Comparison of ENCODE assay signal across 15 cellular contexts in genomic region chr10:32970910-32971309, GRCh38. TPM values are rescaled to one million over a fixed set of nuclear protein-coding genes. Genes with fewer than 3 reads are reported as not detected.
DNase-seq lines count a peak whose midpoint lies in the region; ATAC-seq lines count a peak whose summit lies in the region.
"Had no signal": no experiment of that assay in that cellular context is flagged by ENCODE, and none has a peak within 500 bp of the region (broad histone marks: within the 10 kb centered on the region; RNA-seq: fewer than 3 reads in every experiment).

No MANE protein-coding gene starts in this region.

- H3K27ac Mint-ChIP-seq in activated CD8-positive, alpha-beta memory T cell treated with anti-CD3 and anti-CD28 coated beads, Interleukin-2, amount 10 ng/mL, durations not matched to agents 7 days and 5 days = no peak overlapping the region

- no peak for DNase-seq in activated T-cell treated with anti-CD3 and anti-CD28 coated beads, Interleukin-2, amount 50 U/mL, for 4 hours
- no peak for DNase-seq in activated T-cell treated with anti-CD3 and anti-CD28 coated beads for 4 hours
- DNase-seq in activated CD8-positive, alpha-beta memory T cell treated with anti-CD3 and anti-CD28 coated beads, Interleukin-2, amount 10 ng/mL, durations not matched to agents 7 days and 5 days = no peak
- DNase-seq in stimulated activated naive CD8-positive, alpha-beta T cell treated with anti-CD3 and anti-CD28 coated beads, Interleukin-15, Interleukin-2, amounts not matched to agents 100 U/mL and 50 U/mL, for 24 hours = no peak
- no peak for DNase-seq in DMS153 treated with DMSO at 0.1 percent for 48 hours (lab: John Stamatoyannopoulos, UW; ENCODE audit: unreplicated experiment)
- no peak for DNase-seq in stimulated activated naive CD4-positive, alpha-beta T cell (lab: John Stamatoyannopoulos, UW)
- DNase-seq: activated gamma-delta T cell, cerebellar nuclear complex, immature natural killer cell, MG63, NCI-H510A treated with DMSO at 0.1 percent for 48 hours, nephron progenitor cell had no signal

- no peaks in the 10 kb centered on the region for H3K9me3 ChIP-seq in KOPT-K1 (ENCODE audit: insufficient read depth, low read length, poor library complexity, severe bottlenecking)
- H3K9me3 ChIP-seq: MG63 had no signal

- no peaks in the 10 kb centered on the region for H3K36me3 ChIP-seq in KOPT-K1 (ENCODE audit: insufficient read depth, low read length)
- H3K36me3 ChIP-seq: MG63 had no signal

- CTCF ChIA-PET in activated CD8-positive, alpha-beta memory T cell treated with anti-CD3 and anti-CD28 coated beads, Interleukin-2, amount 10 ng/mL, durations not matched to agents 7 days and 5 days (lab: Charles Lee) = interaction anchor here (1.7 kb wide), 1 partner anchor 9 kb away, joined by 4 read pairs; no protein-coding TSS in a partner anchor

- peak overlapping the region; percentile 90 for H3K27ac ChIP-seq in KOPT-K1 (ENCODE audit: low read depth, low read length, poor library complexity, severe bottlenecking)
- H3K27ac ChIP-seq: skin epidermis had no signal

- peak; percentile 40 to 43 for ATAC-seq in activated T-cell treated with anti-CD3 and anti-CD28 coated beads, Interleukin-2, amount 50 U/mL, for 4 hours
- ATAC-seq in HG02623 (IDR thresholded peaks at IDR 0.05; ENCODE audit: unreplicated experiment) = peak; percentile 66
- ATAC-seq in activated CD8-positive, alpha-beta memory T cell treated with anti-CD3 and anti-CD28 coated beads, Interleukin-2, amount 10 ng/mL, durations not matched to agents 7 days and 5 days = no peak
- ATAC-seq in stimulated activated naive CD8-positive, alpha-beta T cell treated with anti-CD3 and anti-CD28 coated beads, Interleukin-15, Interleukin-2, amounts not matched to agents 100 U/mL and 50 U/mL, for 24 hours = no peak

- H3K9me3 Mint-ChIP-seq in activated T-cell treated with anti-CD3 and anti-CD28 coated beads, Interleukin-2, amount 50 U/mL, for 4 hours = no peaks in the 10 kb centered on the region
- peaks cover 3% of the 10 kb centered on the region for H3K9me3 Mint-ChIP-seq in activated CD8-positive, alpha-beta memory T cell treated with anti-CD3 and anti-CD28 coated beads, Interleukin-2, amount 10 ng/mL, durations not matched to agents 7 days and 5 days (ENCODE audit: low read depth)
- H3K9me3 Mint-ChIP-seq: immature natural killer cell had no signal

- peaks cover 15% of the 10 kb centered on the region for H3K4me1 Mint-ChIP-seq in activated T-cell treated with anti-CD3 and anti-CD28 coated beads, Interleukin-2, amount 50 U/mL, for 4 hours (ENCODE audit: low read depth)
- H3K4me1 Mint-ChIP-seq in activated CD8-positive, alpha-beta memory T cell treated with anti-CD3 and anti-CD28 coated beads, Interleukin-2, amount 10 ng/mL, durations not matched to agents 7 days and 5 days = peaks cover 25% of the 10 kb centered on the region

- H3K27me3 Mint-ChIP-seq in activated T-cell treated with anti-CD3 and anti-CD28 coated beads, Interleukin-2, amount 50 U/mL, for 4 hours (ENCODE audit: low read depth) = no peaks in the 10 kb centered on the region
- H3K27me3 Mint-ChIP-seq in activated CD8-positive, alpha-beta memory T cell treated with anti-CD3 and anti-CD28 coated beads, Interleukin-2, amount 10 ng/mL, durations not matched to agents 7 days and 5 days = no peaks in the 10 kb centered on the region

- no peaks in the 10 kb centered on the region for H3K36me3 Mint-ChIP-seq in activated T-cell treated with anti-CD3 and anti-CD28 coated beads, Interleukin-2, amount 50 U/mL, for 4 hours (ENCODE audit: insufficient read depth)
- H3K36me3 Mint-ChIP-seq in activated CD8-positive, alpha-beta memory T cell treated with anti-CD3 and anti-CD28 coated beads, Interleukin-2, amount 10 ng/mL, durations not matched to agents 7 days and 5 days = no peaks in the 10 kb centered on the region

- H3K4me3 Mint-ChIP-seq in activated T-cell treated with anti-CD3 and anti-CD28 coated beads, Interleukin-2, amount 50 U/mL, for 4 hours = no peak overlapping the region
- H3K4me3 Mint-ChIP-seq in activated CD8-positive, alpha-beta memory T cell treated with anti-CD3 and anti-CD28 coated beads, Interleukin-2, amount 10 ng/mL, durations not matched to agents 7 days and 5 days = no peak overlapping the region
- H3K4me3 Mint-ChIP-seq: immature natural killer cell had no signal

RNA-seq across cellular contexts. Expression of gene ITGB1, which starts 12.9 kb away (rescaled TPM):
- total RNA-seq in activated T-cell treated with anti-CD3 and anti-CD28 coated beads, Interleukin-2, amount 50 U/mL, for 4 hours = 10 to 100 TPM; 53.7 to 90.6 (median 58.6) TPM
- 10 to 100 TPM; 54.2 to 59.9 TPM for total RNA-seq in activated CD8-positive, alpha-beta memory T cell treated with anti-CD3 and anti-CD28 coated beads, Interleukin-2, amount 10 ng/mL, durations not matched to agents 7 days and 5 days

Comparison
In these comparisons a context has a peak if more than half of its experiments do, and no peak if none do; other contexts are left out.
1. ATAC-seq: peak in activated T-cell treated with anti-CD3 and anti-CD28 coated beads, Interleukin-2, amount 50 U/mL, for 4 hours (2 of 2) and HG02623 (single experiment); none in activated CD8-positive, alpha-beta memory T cell treated with anti-CD3 and anti-CD28 coated beads, Interleukin-2, amount 10 ng/mL, durations not matched to agents 7 days and 5 days (single experiment) and stimulated activated naive CD8-positive, alpha-beta T cell treated with anti-CD3 and anti-CD28 coated beads, Interleukin-15, Interleukin-2, amounts not matched to agents 100 U/mL and 50 U/mL, for 24 hours (single experiment).